ENCODE assay signal across 16 cellular contexts in genomic region chrX:8067754-8068469, GRCh38.
DNase-seq lines count a peak whose midpoint lies in the region; ATAC-seq and TF ChIP-seq lines count a peak whose summit lies in the region.
"Had no signal": no experiment of that assay in that cellular context is flagged by ENCODE, and none has a peak within 500 bp of the region (broad histone marks: within the 10 kb centered on the region; RNA-seq: fewer than 3 reads in every experiment).

No MANE protein-coding gene starts in this region.

- H3K4me1 ChIP-seq in tibial artery = no peaks in the 10 kb centered on the region
- H3K4me1 ChIP-seq: SJSA1, upper lobe of left lung had no signal

- no peaks in the 10 kb centered on the region for H3K27me3 ChIP-seq in WERI-Rb-1 (ENCODE audit: insufficient read depth, low read depth, severe bottlenecking)
- H3K27me3 ChIP-seq in tibial artery = no peaks in the 10 kb centered on the region
- H3K27me3 ChIP-seq: SJSA1, upper lobe of left lung had no signal

- H3K36me3 ChIP-seq in WERI-Rb-1 (no peaks in the 10 kb centered on the region), tibial artery (no peaks in the 10 kb centered on the region)
- H3K36me3 ChIP-seq: SJSA1, upper lobe of left lung had no signal

- no peaks in the 10 kb centered on the region for H3K36me3 Mint-ChIP-seq in memory B cell
- H3K36me3 Mint-ChIP-seq: stimulated activated effector memory CD8-positive, alpha-beta T cell treated with anti-CD3 and anti-CD28 coated beads, Interleukin-12 subunit alpha, Interleukin-12 subunit beta, amount 100 ng/mL, for 72 hours had no signal

- intact Hi-C loops in tibial artery (cut with DNase I; ENCODE audit: low total_unique reads) = no loop called here

- no peak overlapping the region for H3K4me3 Mint-ChIP-seq in memory B cell
- H3K4me3 Mint-ChIP-seq: stimulated activated effector memory CD8-positive, alpha-beta T cell treated with anti-CD3 and anti-CD28 coated beads, Interleukin-12 subunit alpha, Interleukin-12 subunit beta, amount 100 ng/mL, for 72 hours had no signal

- H3K9me3 Mint-ChIP-seq in memory B cell = no peaks in the 10 kb centered on the region

- ATAC-seq in memory B cell (ENCODE audit: low read depth) (no peak), HG03521 (IDR thresholded peaks at IDR 0.05; ENCODE audit: unreplicated experiment) (no peak), GM19035 (IDR thresholded peaks at IDR 0.05; ENCODE audit: unreplicated experiment) (no peak)
- ATAC-seq: sciatic nerve; stimulated activated effector memory CD8-positive, alpha-beta T cell treated with anti-CD3 and anti-CD28 coated beads, Interleukin-12 subunit alpha, Interleukin-12 subunit beta, amount 100 ng/mL, for 72 hours had no signal

- DNase-seq in H4 (ENCODE audit: low spot score) (peak; percentile 67), NCI-H1417 (lab: John Stamatoyannopoulos, UW) (peak; percentile 5 to 83 (median 49)), WERI-Rb-1 (peak; percentile 21), memory B cell (ENCODE audit: low spot score in 2 of 2) (no peak), tibial artery (no peak), NCI-H2171 treated with DMSO at 0.1 percent for 48 hours (lab: John Stamatoyannopoulos, UW) (no peak)
- DNase-seq: activated CD4-positive, alpha-beta T cell treated with anti-CD3 and anti-CD28 coated beads, Interleukin-2, amount 50 U/mL, for 48 hours; amniotic stem cell; NCI-H748 treated with DMSO at 0.1 percent for 48 hours; upper lobe of left lung had no signal

- H3K4me3 ChIP-seq in WERI-Rb-1 (ENCODE audit: low read depth, low read length) (no peak overlapping the region), tibial artery (no peak overlapping the region)
- H3K4me3 ChIP-seq: SJSA1, upper lobe of left lung had no signal

- TF ChIP-seq CTCF in WERI-Rb-1 (IDR thresholded peaks at IDR 0.05; ENCODE audit: low read depth, low read length) (no peak), tibial artery (IDR thresholded peaks at IDR 0.05) (no peak)

- H3K27me3 Mint-ChIP-seq in memory B cell = no peaks in the 10 kb centered on the region

- no peaks in the 10 kb centered on the region for H3K9me3 ChIP-seq in WERI-Rb-1 (ENCODE audit: severe bottlenecking)
- H3K9me3 ChIP-seq in tibial artery = no peaks in the 10 kb centered on the region
- H3K9me3 ChIP-seq: SJSA1, upper lobe of left lung had no signal

- H3K27ac Mint-ChIP-seq in memory B cell = peak overlapping the region; percentile 42
- H3K27ac Mint-ChIP-seq: stimulated activated effector memory CD8-positive, alpha-beta T cell treated with anti-CD3 and anti-CD28 coated beads, Interleukin-12 subunit alpha, Interleukin-12 subunit beta, amount 100 ng/mL, for 72 hours had no signal

- no peaks in the 10 kb centered on the region for H3K4me1 Mint-ChIP-seq in memory B cell
- H3K4me1 Mint-ChIP-seq: stimulated activated effector memory CD8-positive, alpha-beta T cell treated with anti-CD3 and anti-CD28 coated beads, Interleukin-12 subunit alpha, Interleukin-12 subunit beta, amount 100 ng/mL, for 72 hours had no signal

- H3K27ac ChIP-seq in WERI-Rb-1 (no peak overlapping the region; the same call in 1 of the 2 replicates), tibial artery (no peak overlapping the region)
- H3K27ac ChIP-seq: C4-2B, SJSA1, upper lobe of left lung had no signal

Comparison
In these comparisons a context has a peak if more than half of its experiments do, and no peak if none do; other contexts are left out.
1. DNase-seq: peak in H4 (single experiment), NCI-H1417 (3 of 3) and WERI-Rb-1 (single experiment); none in memory B cell (0 of 2), tibial artery (0 of 2) and NCI-H2171 treated with DMSO at 0.1 percent for 48 hours (single experiment).